14 cellular contexts compared by ENCODE assay signal in the genomic region with DNA sequence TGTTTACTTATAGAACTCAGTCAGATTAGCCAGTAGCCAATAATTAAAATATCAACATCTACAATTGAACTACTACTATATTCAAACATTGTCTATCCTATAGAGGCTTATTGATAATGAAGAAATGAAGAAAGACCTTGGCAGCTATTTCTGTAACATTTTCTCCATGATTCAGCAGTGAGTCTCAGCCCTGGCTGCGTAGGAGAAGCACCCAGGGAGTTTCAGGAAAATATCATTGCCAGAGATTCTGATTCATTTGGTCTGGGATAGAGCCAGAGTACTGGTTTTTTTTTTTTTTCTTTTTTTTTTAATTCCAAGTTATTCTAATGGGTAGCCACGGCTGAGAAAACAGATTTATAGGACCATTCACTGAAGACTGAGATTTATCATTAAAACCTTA.
DNase-seq lines count a peak whose midpoint lies in the region; ATAC-seq, FAIRE-seq and TF ChIP-seq lines count a peak whose summit lies in the region.
"Had no signal": no experiment of that assay in that cellular context is flagged by ENCODE, and none has a peak within 500 bp of the region (broad histone marks: within the 10 kb centered on the region; RNA-seq: fewer than 3 reads in every experiment).

No MANE protein-coding gene starts in this region.

- DNase-seq in HT1080 (ENCODE audit: low read depth) (peak; percentile 73), brain pericyte (ENCODE audit: low read depth, low spot score) (peak; percentile 7), left ventricle myocardium inferior (no peak), urothelium cell line (ENCODE audit: low spot score) (peak; percentile 40), DMS53 (lab: John Stamatoyannopoulos, UW) (no peak), mesothelial cell of epicardium (ENCODE audit: low spot score in 2 of 2, unreplicated experiment in 2 of 2) (no peak)
- DNase-seq: activated T-cell treated with anti-CD3 and anti-CD28 coated beads, Interleukin-2, amount 50 U/mL, for 4 hours; dermis blood vessel endothelial cell; kidney; NCI-H1105 treated with DMSO at 0.1 percent for 48 hours had no signal

- no peaks in the 10 kb centered on the region for H3K4me1 ChIP-seq in left ventricle myocardium inferior
- H3K4me1 ChIP-seq: HAP-1, parathyroid adenoma had no signal

- peak overlapping the region; percentile 22 for H3K27ac ChIP-seq in left ventricle myocardium inferior (replicated peaks)
- H3K27ac ChIP-seq: parathyroid adenoma had no signal

- no peaks in the 10 kb centered on the region for H3K36me3 Mint-ChIP-seq in mesothelial cell of epicardium

- FAIRE-seq in urothelium cell line (lab: Jason Lieb, UNC), result no peak
- FAIRE-seq: TTC549 had no signal

- H3K36me3 ChIP-seq in left ventricle myocardium inferior, result no peaks in the 10 kb centered on the region
- H3K36me3 ChIP-seq: HAP-1 had no signal

- peaks cover 27% of the 10 kb centered on the region for H3K9me3 ChIP-seq in left ventricle myocardium inferior (replicated peaks)
- H3K9me3 ChIP-seq: HAP-1 had no signal

- TF ChIP-seq CTCF in left ventricle myocardium inferior (IDR thresholded peaks at IDR 0.05; ENCODE audit: borderline replicate concordance) (no peak), mesothelial cell of epicardium (IDR thresholded peaks at IDR 0.05; ENCODE audit: unreplicated experiment) (no peak)

- H3K27ac Mint-ChIP-seq in mesothelial cell of epicardium, result no peak overlapping the region

- H3K27me3 ChIP-seq in left ventricle myocardium inferior (ENCODE audit: low read depth), result no peaks in the 10 kb centered on the region

- no peak overlapping the region for H3K4me3 ChIP-seq in left ventricle myocardium inferior
- H3K4me3 ChIP-seq: HAP-1 had no signal

- no peaks in the 10 kb centered on the region for H3K27me3 Mint-ChIP-seq in mesothelial cell of epicardium (ENCODE audit: low read depth)

- H3K4me1 Mint-ChIP-seq in mesothelial cell of epicardium, result peaks cover 9% of the 10 kb centered on the region

- intact Hi-C loops in left ventricle myocardium inferior (cut with micrococcal nuclease), result no loop called here

- H3K4me3 Mint-ChIP-seq in mesothelial cell of epicardium, result no peak overlapping the region
- H3K4me3 Mint-ChIP-seq: activated T-cell treated with anti-CD3 and anti-CD28 coated beads, Interleukin-2, amount 50 U/mL, for 4 hours had no signal

- H3K9me3 Mint-ChIP-seq in mesothelial cell of epicardium, result peaks cover 38% of the 10 kb centered on the region

- no peak for ATAC-seq in HG02885 (IDR thresholded peaks at IDR 0.05; ENCODE audit: poor library complexity, unreplicated experiment)
- ATAC-seq: activated T-cell treated with anti-CD3 and anti-CD28 coated beads, Interleukin-2, amount 50 U/mL, for 4 hours had no signal

Comparison
In these comparisons a context has a peak if more than half of its experiments do, and no peak if none do; other contexts are left out.
1. DNase-seq: peak in HT1080 (single experiment), brain pericyte (single experiment) and urothelium cell line (single experiment); none in left ventricle myocardium inferior (single experiment), DMS53 (single experiment) and mesothelial cell of epicardium (0 of 2).